Comparison of ENCODE assay signal across 27 cellular contexts in genomic region chr20:47108994-47109393, GRCh38.
DNase-seq lines count a peak whose midpoint lies in the region; ATAC-seq, FAIRE-seq and TF ChIP-seq lines count a peak whose summit lies in the region.
"Had no signal": no experiment of that assay in that cellular context is flagged by ENCODE, and none has a peak within 500 bp of the region (broad histone marks: within the 10 kb centered on the region; RNA-seq: fewer than 3 reads in every experiment).

No MANE protein-coding gene starts in this region.

- H3K9ac ChIP-seq in HepG2 (ENCODE audit: insufficient read depth, low read depth, low read length) (no peak overlapping the region), neural progenitor cell (no peak overlapping the region), mammary epithelial cell (ENCODE audit: insufficient read depth, low read length) (no peak overlapping the region)
- H3K9ac ChIP-seq: GM23248 had no signal

- no peak overlapping the region for H3K27ac ChIP-seq in HepG2 (ENCODE audit: extremely low read length, insufficient read depth, low read length)
- no peak overlapping the region for H3K27ac ChIP-seq in right lobe of liver
- no peak overlapping the region for H3K27ac ChIP-seq in neural progenitor cell
- H3K27ac ChIP-seq in mammary epithelial cell (ENCODE audit: insufficient read depth, low read depth, low read length), result no peak overlapping the region
- H3K27ac ChIP-seq: A549, GM23248 had no signal

- dilution Hi-C loops in mammary epithelial cell (cut with HindIII; ENCODE audit: low sequenced_read_pairs), result no loop called here

- TF ChIP-seq POLR2A in HepG2 (IDR thresholded peaks at IDR 0.05; ENCODE audit: insufficient read depth in 1 of 2, low read depth in 2 of 2, low read length in 2 of 2), result no peak
- TF ChIP-seq POLR2A in right lobe of liver (IDR thresholded peaks at IDR 0.05), result no peak

- H3K9me3 Mint-ChIP-seq in neural progenitor cell, result peaks cover 10% of the 10 kb centered on the region

- peaks cover 6% of the 10 kb centered on the region for H3K4me1 Mint-ChIP-seq in neural progenitor cell
- H3K4me1 Mint-ChIP-seq: CD8-positive, alpha-beta memory T cell had no signal

- DNase-seq in NCI-H2171 treated with DMSO at 0.1 percent for 48 hours (lab: John Stamatoyannopoulos, UW), result peak; percentile 35
- DNase-seq in NCI-H2171 (lab: John Stamatoyannopoulos, UW), result no peak
- no peak for DNase-seq in HepG2 (ENCODE audit: low spot score)
- no peak for DNase-seq in right lobe of liver
- no peak for DNase-seq in neural progenitor cell (ENCODE audit: low spot score)
- no peak for DNase-seq in mammary epithelial cell
- no peak for DNase-seq in activated CD8-positive, alpha-beta memory T cell treated with anti-CD3 and anti-CD28 coated beads, Interleukin-2, amount 50 U/mL, for 4 hours
- DNase-seq: 8988T; ACHN; AML-193; BE2C; CD4-positive, alpha-beta T cell; CD8-positive, alpha-beta memory T cell; DMS 273 treated with DMSO at 0.1 percent for 48 hours; DMS79; EL; GDM1; GM23248; H7; HCEC 1CT had no signal

- H4K20me1 ChIP-seq in HepG2 (ENCODE audit: insufficient read depth, low read length) (no peaks in the 10 kb centered on the region), neural progenitor cell (ENCODE audit: low read depth) (no peaks in the 10 kb centered on the region), mammary epithelial cell (ENCODE audit: insufficient read depth, low read length) (no peaks in the 10 kb centered on the region)
- H4K20me1 ChIP-seq: BLaER1 treated with 17β-estradiol and CSF1 and Interleukin-3, amounts not matched to agents 10 nM and 100 nM had no signal

- H3K27me3 ChIP-seq in HepG2 (ENCODE audit: control insufficient read depth in 1 of 2, insufficient read depth in 2 of 2, low read length in 2 of 2) (peaks cover 1 to 6% of the 10 kb centered on the region in 2 experiments; a peak in 2 of 5 replicates), right lobe of liver (no peaks in the 10 kb centered on the region), neural progenitor cell (no peaks in the 10 kb centered on the region), mammary epithelial cell (ENCODE audit: insufficient read depth, low read length) (no peaks in the 10 kb centered on the region)
- H3K27me3 ChIP-seq: BE2C; BLaER1 treated with 17β-estradiol and CSF1 and Interleukin-3, amounts not matched to agents 10 nM and 100 nM had no signal

- no peaks in the 10 kb centered on the region for H3K79me2 ChIP-seq in HepG2 (ENCODE audit: insufficient read depth, low read length)
- no peaks in the 10 kb centered on the region for H3K79me2 ChIP-seq in neural progenitor cell (ENCODE audit: low read depth)
- H3K79me2 ChIP-seq in mammary epithelial cell (ENCODE audit: insufficient read depth, low read length), result no peaks in the 10 kb centered on the region

- CTCF ChIA-PET in HepG2 (lab: Yijun Ruan, JAX; ENCODE audit: low intra/inter-chr PET ratio, low total read pairs), result no interaction called here
- CTCF ChIA-PET in mammary epithelial cell (lab: Charles Lee; ENCODE audit: low non-redundant PET), result no interaction called here

- H3K9me3 ChIP-seq in HepG2 (ENCODE audit: low read length) (peaks cover 15% of the 10 kb centered on the region), right lobe of liver (peaks cover 0 to 8% (median 0%) of the 10 kb centered on the region in 4 donors), neural progenitor cell (ENCODE audit: low read depth) (no peaks in the 10 kb centered on the region), mammary epithelial cell (replicated peaks; ENCODE audit: insufficient read depth, low read length) (peaks cover 8% of the 10 kb centered on the region)

- TF ChIP-seq EP300 in HepG2 (IDR thresholded peaks at IDR 0.05; ENCODE audit: low read depth in 2 of 2, low read length in 2 of 2), result no peak
- no peak for TF ChIP-seq EP300 in HepG2 (CRISPR knock-in tag; IDR thresholded peaks at IDR 0.05; ENCODE audit: borderline replicate concordance)

- 8% methylated on average over 3 of the region's 3 CpGs for WGBS in HepG2 (ENCODE audit: low lambda C conversion rate)
- 73% methylated on average over 3 of the region's 3 CpGs for WGBS in right lobe of liver (ENCODE audit: insufficient coverage, low coverage, low lambda C conversion rate, missing lambda C conversion rate)
- 89% methylated on average over 3 of the region's 3 CpGs for WGBS in mammary epithelial cell (ENCODE audit: low coverage, missing lambda C conversion rate)

- intact Hi-C loops in HepG2 (cut with micrococcal nuclease; ENCODE audit: unreplicated experiment) (no loop called here), right lobe of liver (cut with DNase I) (no loop called here), mammary epithelial cell (cut with micrococcal nuclease) (no loop called here)

- H3K4me3 ChIP-seq in HepG2 (replicated peaks in 1 of 3; ENCODE audit: insufficient read depth in 1 of 3, low read depth in 2 of 3, low read length in 3 of 3), result no peak overlapping the region
- no peak overlapping the region for H3K4me3 ChIP-seq in right lobe of liver
- H3K4me3 ChIP-seq in neural progenitor cell, result no peak overlapping the region
- H3K4me3 ChIP-seq in mammary epithelial cell (replicated peaks in 1 of 3; ENCODE audit: insufficient read depth in 1 of 3, low read depth in 2 of 3, low read length in 3 of 3), result no peak overlapping the region
- H3K4me3 ChIP-seq: A549; BLaER1 treated with 17β-estradiol and CSF1 and Interleukin-3, amounts not matched to agents 10 nM and 100 nM; GM12878; GM23248 had no signal

- no peaks in the 10 kb centered on the region for H3K4me1 ChIP-seq in HepG2 (ENCODE audit: insufficient read depth, low read length)
- no peaks in the 10 kb centered on the region for H3K4me1 ChIP-seq in right lobe of liver
- no peaks in the 10 kb centered on the region for H3K4me1 ChIP-seq in neural progenitor cell
- H3K4me1 ChIP-seq in mammary epithelial cell (ENCODE audit: insufficient read depth, low read length), result no peaks in the 10 kb centered on the region
- H3K4me1 ChIP-seq: BE2C had no signal

- no peaks in the 10 kb centered on the region for H3K36me3 ChIP-seq in HepG2 (replicated peaks in 1 of 2; ENCODE audit: control insufficient read depth in 1 of 2, insufficient read depth in 2 of 2, low read length in 2 of 2)
- no peaks in the 10 kb centered on the region for H3K36me3 ChIP-seq in right lobe of liver
- H3K36me3 ChIP-seq in neural progenitor cell, result no peaks in the 10 kb centered on the region
- H3K36me3 ChIP-seq in mammary epithelial cell (ENCODE audit: insufficient read depth, low read length), result no peaks in the 10 kb centered on the region
- H3K36me3 ChIP-seq: BE2C had no signal

- H2AFZ ChIP-seq in HepG2 (ENCODE audit: low read length) (no peak overlapping the region), neural progenitor cell (replicated peaks) (no peak overlapping the region), mammary epithelial cell (ENCODE audit: low read depth, low read length) (no peak overlapping the region)
- H2AFZ ChIP-seq: GM23248 had no signal

- H3K36me3 Mint-ChIP-seq in neural progenitor cell, result no peaks in the 10 kb centered on the region
- H3K36me3 Mint-ChIP-seq: CD14-positive monocyte; CD8-positive, alpha-beta memory T cell had no signal

- H3F3A ChIP-seq in neural progenitor cell (ENCODE audit: low read depth), result no peaks in the 10 kb centered on the region

- in situ Hi-C loops in HepG2 (cut with HindIII; ENCODE audit: extremely low pct_ligation_motif_present, low pct_unique_long_range_greater_than_20kb) (no loop called here), mammary epithelial cell (cut with MboI; ENCODE audit: low sequenced_read_pairs in 2 of 2) (no loop called here)

- H3K27me3 Mint-ChIP-seq in neural progenitor cell (ENCODE audit: insufficient read depth, low read depth), result peaks cover 5% of the 10 kb centered on the region

- H3K27ac Mint-ChIP-seq in neural progenitor cell, result peak overlapping the region; percentile 39
- H3K27ac Mint-ChIP-seq: CD14-positive monocyte; CD4-positive, alpha-beta T cell; CD8-positive, alpha-beta memory T cell had no signal

- H3K4me2 ChIP-seq in HepG2 (ENCODE audit: low read depth, low read length), result no peak overlapping the region
- no peak overlapping the region for H3K4me2 ChIP-seq in neural progenitor cell
- H3K4me2 ChIP-seq in mammary epithelial cell (ENCODE audit: insufficient read depth, low read depth, low read length), result no peak overlapping the region
- H3K4me2 ChIP-seq: A549 had no signal

- no peak for FAIRE-seq in HepG2 (lab: Jason Lieb, UNC)
- FAIRE-seq: A549, D721Med, GM12878, GM19239, H1 had no signal

- ATAC-seq in HepG2 (no peak), right lobe of liver (no peak)
- ATAC-seq: A549, GM12878 had no signal

- no peak for TF ChIP-seq RAD21 in HepG2 (CRISPR knock-in tag; IDR thresholded peaks at IDR 0.05)

- POLR2A ChIA-PET in HepG2 (lab: Yijun Ruan, JAX), result no interaction called here

- no TSS peak for BruUV-seq in HepG2 (replicated peaks; lab: Mats Ljungman, UMichigan)
- BruUV-seq in mammary epithelial cell (replicated peaks; lab: Mats Ljungman, UMichigan), result no TSS peak

- H3K4me3 Mint-ChIP-seq in neural progenitor cell, result no peak overlapping the region
- H3K4me3 Mint-ChIP-seq: CD14-positive monocyte; CD4-positive, alpha-beta T cell; CD8-positive, alpha-beta memory T cell had no signal

- no peak for TF ChIP-seq CTCF in HepG2 (CRISPR knock-in tag; IDR thresholded peaks at IDR 0.05)
- no peak for TF ChIP-seq CTCF in right lobe of liver (IDR thresholded peaks at IDR 0.05)
- no peak for TF ChIP-seq CTCF in neural progenitor cell (IDR thresholded peaks at IDR 0.05)
- TF ChIP-seq CTCF in mammary epithelial cell (conservative IDR thresholded peaks at IDR 0.05 in 1 of 2, IDR thresholded peaks at IDR 0.05 in 1 of 2; ENCODE audit: extremely low read depth in 1 of 2, insufficient read depth in 1 of 2, low read depth in 1 of 2, low read length in 2 of 2), result no peak

TF ChIP-seq in HepG2, 621 proteins besides CTCF, POLR2A, EP300 and RAD21:
- no peak for TF ChIP-seq YY1 (IDR thresholded peaks at IDR 0.05; ENCODE audit: insufficient read depth, insufficient replicate concordance, low read depth, low read length)
- peak; percentile 88 for TF ChIP-seq LCORL (IDR thresholded peaks at IDR 0.05)
- TF ChIP-seq LCORL (CRISPR knock-in tag; IDR thresholded peaks at IDR 0.05), result no peak
